ENCODE assay signal across 1 cellular context in genomic region chr21:44765231-44766013, GRCh38.
TF ChIP-seq lines count a peak whose summit lies in the region.

No MANE protein-coding gene starts in this region.

TF ChIP-seq in K562, 482 proteins besides CTCF, POLR2A, EP300 and RAD21 (continues in another document):
- TF ChIP-seq USF1 (CRISPR knock-in tag; IDR thresholded peaks at IDR 0.05), result peak; percentile 79
- TF ChIP-seq SMARCE1 (IDR thresholded peaks at IDR 0.05), result no peak
- TF ChIP-seq TRIM25 (IDR thresholded peaks at IDR 0.05; ENCODE audit: borderline replicate concordance), result no peak
- TF ChIP-seq MAFK (IDR thresholded peaks at IDR 0.05; ENCODE audit: low read length), result no peak
- TF ChIP-seq NFE2 (IDR thresholded peaks at IDR 0.05; ENCODE audit: low read depth), result no peak
- TF ChIP-seq NR2C2 (CRISPR knock-in tag; IDR thresholded peaks at IDR 0.05), result no peak
- TF ChIP-seq NR2C2 (tag; IDR thresholded peaks at IDR 0.05), result no peak
- no peak for TF ChIP-seq CREB3 (tag; conservative IDR thresholded peaks at IDR 0.05; ENCODE audit: low read depth)
- TF ChIP-seq E2F5 (CRISPR knock-in tag; IDR thresholded peaks at IDR 0.05), result no peak
- no peak for TF ChIP-seq STAG1 (CRISPR knock-in tag; IDR thresholded peaks at IDR 0.05; ENCODE audit: borderline replicate concordance)
- TF ChIP-seq E2F4 (CRISPR knock-in tag; IDR thresholded peaks at IDR 0.05; ENCODE audit: low read depth), result no peak
- TF ChIP-seq PCBP2 (IDR thresholded peaks at IDR 0.05; ENCODE audit: low read depth, low read length, poor library complexity, severe bottlenecking), result no peak
- no peak for TF ChIP-seq SMAD2 (IDR thresholded peaks at IDR 0.05; ENCODE audit: low read depth, low read length)
- TF ChIP-seq ZC3H8 (IDR thresholded peaks at IDR 0.05), result no peak
- no peak for TF ChIP-seq CUX1 (CRISPR knock-in tag; IDR thresholded peaks at IDR 0.05)
- TF ChIP-seq ZNF764 (CRISPR knock-in tag; IDR thresholded peaks at IDR 0.05; ENCODE audit: low read depth), result no peak
- TF ChIP-seq SAFB2 (IDR thresholded peaks at IDR 0.05; ENCODE audit: borderline replicate concordance, low read depth, low read length, severe bottlenecking), result no peak
- no peak for TF ChIP-seq HDAC2 (IDR thresholded peaks at IDR 0.05)
- no peak for TF ChIP-seq MEIS2 (IDR thresholded peaks at IDR 0.05; ENCODE audit: partially characterized antibody)
- no peak for TF ChIP-seq MBD2 (IDR thresholded peaks at IDR 0.05; ENCODE audit: borderline replicate concordance, low read depth)
- TF ChIP-seq CBX5 (IDR thresholded peaks at IDR 0.05; ENCODE audit: borderline replicate concordance, low read depth), result no peak
- no peak for TF ChIP-seq NCOR1 (IDR thresholded peaks at IDR 0.05)
- no peak for TF ChIP-seq ZBTB1 (CRISPR knock-in tag; IDR thresholded peaks at IDR 0.05; ENCODE audit: borderline replicate concordance, low read depth)
- no peak for TF ChIP-seq CREB3L1 (IDR thresholded peaks at IDR 0.05; ENCODE audit: borderline replicate concordance, low read depth)
- no peak for TF ChIP-seq MED1 (CRISPR knock-in tag; IDR thresholded peaks at IDR 0.05; ENCODE audit: borderline replicate concordance)
- TF ChIP-seq SIX5 (IDR thresholded peaks at IDR 0.05; ENCODE audit: borderline replicate concordance in 1 of 2, insufficient read depth in 1 of 2, low read depth in 1 of 2, low read length in 2 of 2), result no peak
- TF ChIP-seq SMARCC2 (IDR thresholded peaks at IDR 0.05; ENCODE audit: low read depth), result no peak
- no peak for TF ChIP-seq TAF9B (IDR thresholded peaks at IDR 0.05; ENCODE audit: partially characterized antibody)
- no peak for TF ChIP-seq ATF2 (CRISPR knock-in tag; IDR thresholded peaks at IDR 0.05)
- TF ChIP-seq EP400 (IDR thresholded peaks at IDR 0.05), result no peak
- TF ChIP-seq ZNF584 (CRISPR knock-in tag; IDR thresholded peaks at IDR 0.05; ENCODE audit: low read depth), result no peak
- no peak for TF ChIP-seq CBX3 (IDR thresholded peaks at IDR 0.05; ENCODE audit: borderline replicate concordance in 1 of 2, low read length in 2 of 2)
- TF ChIP-seq MNT (conservative IDR thresholded peaks at IDR 0.05), result no peak
- no peak for TF ChIP-seq MCM5 (IDR thresholded peaks at IDR 0.05; ENCODE audit: low read depth)
- no peak for TF ChIP-seq MIER1 (IDR thresholded peaks at IDR 0.05; ENCODE audit: low read depth)
- no peak for TF ChIP-seq CBX8 (IDR thresholded peaks at IDR 0.05; ENCODE audit: borderline replicate concordance, extremely low read depth, low read depth, low read length, poor library complexity, severe bottlenecking)
- TF ChIP-seq HNRNPL (IDR thresholded peaks at IDR 0.05; ENCODE audit: low read depth, low read length), result 0 out of 2 replicates have a peak, but pooled peaks have one; percentile 19
- no peak for TF ChIP-seq RBM22 (IDR thresholded peaks at IDR 0.05; ENCODE audit: low read depth, low read length, poor library complexity, severe bottlenecking)
- TF ChIP-seq FOXA1 (IDR thresholded peaks at IDR 0.05; ENCODE audit: borderline replicate concordance), result no peak
- 0 out of 2 replicates have a peak, but pooled peaks have one; percentile 15 for TF ChIP-seq CBFA2T3 (IDR thresholded peaks at IDR 0.05)
- no peak for TF ChIP-seq ZBTB33 (CRISPR knock-in tag; IDR thresholded peaks at IDR 0.05)
- TF ChIP-seq VEZF1 (CRISPR knock-in tag; IDR thresholded peaks at IDR 0.05), result peak; percentile 69
- no peak for TF ChIP-seq EWSR1 (IDR thresholded peaks at IDR 0.05; ENCODE audit: borderline replicate concordance, low read depth, partially characterized antibody)
- TF ChIP-seq BHLHE40 (IDR thresholded peaks at IDR 0.05; ENCODE audit: low read length), result peak; percentile 58
